In the genomic region with DNA sequence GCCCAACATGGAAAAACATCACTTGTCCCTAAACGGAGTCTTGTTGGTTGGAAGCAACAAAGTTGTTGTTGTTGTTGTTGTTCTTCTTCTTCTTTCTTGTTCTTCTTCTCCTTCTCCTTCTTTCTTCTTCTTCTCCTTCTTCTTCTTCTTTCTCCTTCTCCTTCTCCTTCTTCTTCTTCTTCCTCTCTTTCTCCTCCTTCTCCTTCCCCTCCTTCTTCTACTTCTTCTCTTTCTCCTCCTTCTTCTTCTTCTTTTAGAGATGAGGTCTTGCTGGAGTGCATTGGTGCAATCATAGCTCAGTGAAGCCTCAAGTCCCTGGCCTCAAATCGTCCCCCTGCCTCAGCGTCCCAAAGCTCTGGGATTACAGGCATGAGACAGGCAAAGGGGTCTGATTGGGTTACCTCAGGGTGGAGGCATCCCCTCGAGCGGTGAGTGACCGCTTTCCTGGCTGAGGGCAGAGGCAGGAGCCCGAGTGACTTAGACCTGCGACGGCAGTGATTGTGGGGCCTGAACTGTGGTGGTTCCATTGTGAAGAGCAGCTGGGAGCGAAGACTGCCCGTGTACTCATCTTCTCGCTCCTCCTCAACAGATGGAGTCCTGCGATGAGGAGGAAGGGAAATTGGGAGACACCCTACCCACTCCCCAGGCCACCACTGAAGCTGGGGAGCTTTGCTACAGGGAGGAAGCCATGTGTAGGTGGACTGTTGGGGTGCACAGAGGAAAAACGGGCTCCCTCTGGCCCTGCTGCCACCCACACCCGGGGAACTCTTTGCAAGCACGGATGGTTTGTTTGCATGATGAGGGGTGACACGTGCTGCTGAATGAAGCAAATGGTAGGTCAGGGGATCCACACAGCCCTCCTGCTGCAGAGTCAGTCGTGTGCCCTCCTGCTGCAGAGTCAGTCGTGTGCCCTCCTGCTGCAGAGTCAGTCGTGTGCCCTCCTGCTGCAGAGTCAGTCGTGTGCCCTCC, we compare ENCODE assay signal across 23 cellular contexts.
"Had no signal": no experiment of that assay in that cellular context is flagged by ENCODE, and none has a peak within 500 bp of the region (broad histone marks: within the 10 kb centered on the region; RNA-seq: fewer than 3 reads in every experiment).

No MANE protein-coding gene starts in this region.

- H3K9me3 Mint-ChIP-seq: activated naive CD4-positive, alpha-beta T cell treated with anti-CD3 and anti-CD28 coated beads, Interleukin-2, amount 50 U/mL, for 24 hours; activated naive CD8-positive, alpha-beta T cell treated with anti-CD3 and anti-CD28 coated beads, Interleukin-2, amount 50 U/mL, for 24 hours; activated T-helper 2 cell treated with anti-CD3 and anti-CD28 coated beads, Interferon-gamma antibody, Interleukin-2, Interleukin-4, amounts not matched to agents 10 μg/mL and 5 μg/mL and 100 μg/mL, durations not matched to agents 14 hours and 24 hours and 36 hours; naive thymus-derived CD4-positive, alpha-beta T cell; stimulated activated naive CD8-positive, alpha-beta T cell treated with anti-CD3 and anti-CD28 coated beads, Interleukin-15, amount 100 ng/mL, for 72 hours had no signal

- H3K36me3 ChIP-seq: breast epithelium, gastrocnemius medialis, right atrium auricular region, tibial nerve had no signal

- H3K9ac ChIP-seq: parathyroid adenoma had no signal

- H3K4me3 Mint-ChIP-seq: activated CD8-positive, alpha-beta memory T cell treated with anti-CD3 and anti-CD28 coated beads, Interleukin-2, amount 10 ng/mL, durations not matched to agents 7 days and 5 days; activated CD8-positive, alpha-beta T cell treated with anti-CD3 and anti-CD28 coated beads, Interleukin-2, amount 10 ng/mL, durations not matched to agents 7 days and 5 days; activated naive CD4-positive, alpha-beta T cell treated with anti-CD3 and anti-CD28 coated beads, Interleukin-2, amount 50 U/mL, for 24 hours; activated naive CD8-positive, alpha-beta T cell treated with anti-CD3 and anti-CD28 coated beads, Interleukin-2, amount 50 U/mL, for 24 hours; naive thymus-derived CD4-positive, alpha-beta T cell; stimulated activated naive CD8-positive, alpha-beta T cell treated with anti-CD3 and anti-CD28 coated beads, Interleukin-15, amount 100 ng/mL, for 72 hours had no signal

- ATAC-seq: activated CD8-positive, alpha-beta memory T cell treated with anti-CD3 and anti-CD28 coated beads, Interleukin-2, amount 10 ng/mL, durations not matched to agents 7 days and 5 days; activated CD8-positive, alpha-beta T cell treated with anti-CD3 and anti-CD28 coated beads, Interleukin-2, amount 10 ng/mL, durations not matched to agents 7 days and 5 days; activated naive CD8-positive, alpha-beta T cell treated with anti-CD3 and anti-CD28 coated beads, Interleukin-2, amount 50 U/mL, for 24 hours; gastrocnemius medialis; left cardiac atrium; left ventricle myocardium superior; naive thymus-derived CD4-positive, alpha-beta T cell; stimulated activated naive CD8-positive, alpha-beta T cell treated with anti-CD3 and anti-CD28 coated beads, Interleukin-15, amount 100 ng/mL, for 72 hours had no signal

- H3K9me3 ChIP-seq: breast epithelium, gastrocnemius medialis, right atrium auricular region, tibial nerve had no signal

- H3K27ac ChIP-seq: breast epithelium, gastrocnemius medialis, right atrium auricular region, tibial nerve had no signal

- H3K27ac Mint-ChIP-seq: activated CD8-positive, alpha-beta memory T cell treated with anti-CD3 and anti-CD28 coated beads, Interleukin-2, amount 10 ng/mL, durations not matched to agents 7 days and 5 days; activated CD8-positive, alpha-beta T cell treated with anti-CD3 and anti-CD28 coated beads, Interleukin-2, amount 10 ng/mL, durations not matched to agents 7 days and 5 days; activated naive CD4-positive, alpha-beta T cell treated with anti-CD3 and anti-CD28 coated beads, Interleukin-2, amount 50 U/mL, for 24 hours; activated naive CD8-positive, alpha-beta T cell treated with anti-CD3 and anti-CD28 coated beads, Interleukin-2, amount 50 U/mL, for 24 hours; activated T-helper 2 cell treated with anti-CD3 and anti-CD28 coated beads, Interferon-gamma antibody, Interleukin-2, Interleukin-4, amounts not matched to agents 10 μg/mL and 5 μg/mL and 100 μg/mL, durations not matched to agents 14 hours and 24 hours and 36 hours; naive thymus-derived CD4-positive, alpha-beta T cell; stimulated activated naive CD8-positive, alpha-beta T cell treated with anti-CD3 and anti-CD28 coated beads, Interleukin-15, amount 100 ng/mL, for 72 hours had no signal

- H3K4me1 Mint-ChIP-seq: activated CD8-positive, alpha-beta memory T cell treated with anti-CD3 and anti-CD28 coated beads, Interleukin-2, amount 10 ng/mL, durations not matched to agents 7 days and 5 days had no signal

- H3K4me3 ChIP-seq: breast epithelium, gastrocnemius medialis, right atrium auricular region, tibial nerve had no signal

- H3K27me3 Mint-ChIP-seq: activated naive CD4-positive, alpha-beta T cell treated with anti-CD3 and anti-CD28 coated beads, Interleukin-2, amount 50 U/mL, for 24 hours; stimulated activated naive CD8-positive, alpha-beta T cell treated with anti-CD3 and anti-CD28 coated beads, Interleukin-15, amount 100 ng/mL, for 72 hours had no signal

- H3K27me3 ChIP-seq: breast epithelium, gastrocnemius medialis, right atrium auricular region, tibial nerve had no signal

- H3K36me3 Mint-ChIP-seq: activated CD8-positive, alpha-beta memory T cell treated with anti-CD3 and anti-CD28 coated beads, Interleukin-2, amount 10 ng/mL, durations not matched to agents 7 days and 5 days; activated naive CD4-positive, alpha-beta T cell treated with anti-CD3 and anti-CD28 coated beads, Interleukin-2, amount 50 U/mL, for 24 hours; naive thymus-derived CD4-positive, alpha-beta T cell had no signal

- DNase-seq: activated CD4-positive, CD25-positive, alpha-beta regulatory T cell treated with anti-CD3 and anti-CD28 coated beads, Interleukin-2, amount 50 U/mL, for 72 hours; activated CD8-positive, alpha-beta memory T cell treated with anti-CD3 and anti-CD28 coated beads, Interleukin-2, amount 10 ng/mL, durations not matched to agents 7 days and 5 days; activated CD8-positive, alpha-beta T cell treated with anti-CD3 and anti-CD28 coated beads, Interleukin-2, amount 10 ng/mL, durations not matched to agents 7 days and 5 days; activated naive CD8-positive, alpha-beta T cell treated with anti-CD3 and anti-CD28 coated beads, Interleukin-2, amount 50 U/mL, for 24 hours; activated T-cell treated with anti-CD3 and anti-CD28 coated beads, Interleukin-2, amount 50 U/mL, for 48 hours; central memory CD4-positive, alpha-beta T cell; effector memory CD4-positive, alpha-beta T cell; gastrocnemius medialis; hippocampal formation; left cardiac atrium; left ventricle myocardium superior; naive thymus-derived CD4-positive, alpha-beta T cell; nucleus accumbens; stimulated activated CD4-positive, alpha-beta T cell treated with anti-CD3 and anti-CD28 coated beads, Interleukin-12 subunit alpha, Interleukin-12 subunit beta, amount 100 ng/mL, for 4 hours; stimulated activated CD4-positive, alpha-beta T cell treated with anti-CD3 and anti-CD28 coated beads, Interleukin-4, amount 100 ng/mL, for 1 hour; stimulated activated naive CD8-positive, alpha-beta T cell treated with anti-CD3 and anti-CD28 coated beads, Interleukin-15, amount 100 ng/mL, for 72 hours; T-helper 2 cell had no signal
